8 cellular contexts compared by ENCODE assay signal in the genomic region with DNA sequence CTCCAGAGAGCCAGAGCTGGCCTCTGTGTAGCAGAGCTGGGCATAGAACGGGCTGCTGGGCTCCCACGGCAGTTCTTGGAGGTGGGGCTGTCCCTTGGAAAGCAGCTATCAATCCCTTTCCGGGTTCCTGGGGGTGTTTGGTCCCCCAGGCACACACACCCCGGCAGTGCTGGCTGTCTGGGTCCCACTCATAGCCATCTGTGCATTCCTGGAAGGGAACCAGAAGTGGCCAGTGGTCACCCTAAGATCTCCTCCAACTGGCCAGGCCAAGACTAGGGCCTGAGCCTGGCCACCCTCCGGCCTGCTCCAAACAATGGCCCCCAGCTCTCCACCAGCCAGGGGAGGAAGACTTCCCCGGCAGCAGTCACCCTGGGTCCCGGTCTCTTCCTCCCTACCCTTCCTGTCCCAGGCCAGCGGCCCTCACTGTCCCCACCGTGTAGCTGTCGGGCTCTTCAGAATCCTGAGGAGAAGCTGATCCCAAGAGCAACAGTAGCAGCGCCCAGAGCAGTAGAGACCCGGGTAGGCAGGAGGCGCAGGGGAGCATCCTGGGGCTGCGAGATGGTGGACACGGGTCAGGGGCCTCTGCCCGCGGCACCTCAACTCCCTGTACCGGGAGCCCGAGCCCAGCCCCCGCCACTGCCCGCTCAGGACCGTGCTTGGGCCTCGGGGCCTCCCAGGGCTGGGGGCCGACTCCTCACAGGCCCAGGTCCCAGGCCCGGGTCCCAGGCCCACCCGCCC. TPM values are rescaled to one million over a fixed set of nuclear protein-coding genes. Genes with fewer than 3 reads are reported as not detected.
DNase-seq lines count a peak whose midpoint lies in the region; ATAC-seq, FAIRE-seq and TF ChIP-seq lines count a peak whose summit lies in the region.

No MANE protein-coding gene starts in this region.

- no peak overlapping the region for H3K27ac ChIP-seq in HUES64 (ENCODE audit: low read depth, low read length)
- peak overlapping the region; percentile 22; the same call in 1 of the 3 replicates for H3K27ac ChIP-seq in K562 (ENCODE audit: extremely low read depth, low read depth, low read length)
- H3K27ac ChIP-seq in stomach smooth muscle (ENCODE audit: low read length) = peak overlapping the region; percentile 89

- peaks cover 29% of the 10 kb centered on the region for H3K27me3 Mint-ChIP-seq in Calu3 (ENCODE audit: unreplicated experiment)

- peaks cover 28% of the 10 kb centered on the region for H3K36me3 Mint-ChIP-seq in Calu3 (ENCODE audit: insufficient read depth, unreplicated experiment)

- no peaks in the 10 kb centered on the region for H3K9me1 ChIP-seq in K562 (ENCODE audit: control insufficient read depth, insufficient read depth, low read length)

- BruUV-seq in K562 (replicated peaks; lab: Mats Ljungman, UMichigan) (no TSS peak), Calu3 (replicated peaks; lab: Mats Ljungman, UMichigan) (no TSS peak)

- no peaks in the 10 kb centered on the region; the same call in 1 of the 2 replicates for H3K4me1 ChIP-seq in HUES64 (ENCODE audit: insufficient read depth, low read length)
- H3K4me1 ChIP-seq in K562 (replicated peaks in 1 of 2; ENCODE audit: control insufficient read depth in 2 of 2, insufficient read depth in 2 of 2, low read length in 2 of 2) = peaks cover 22 to 55% of the 10 kb centered on the region in 2 experiments
- H3K4me1 ChIP-seq in stomach smooth muscle (ENCODE audit: control insufficient read depth, insufficient read depth, low read length) = peaks cover 44% of the 10 kb centered on the region

- peak overlapping the region; percentile 80 for H3K4me3 ChIP-seq in HUES64 (ENCODE audit: low read length)
- H3K4me3 ChIP-seq in K562 = no peak overlapping the region
- peak overlapping the region; percentile 73 to 88 for H3K4me3 ChIP-seq in stomach smooth muscle (ENCODE audit: low read length in 2 of 2)

- no peaks in the 10 kb centered on the region for H3K36me3 ChIP-seq in HUES64 (ENCODE audit: insufficient read depth, low read length)
- peaks cover 14% of the 10 kb centered on the region; the same call in 2 of the 3 replicates for H3K36me3 ChIP-seq in K562 (ENCODE audit: control insufficient read depth, insufficient read depth, low read length)
- H3K36me3 ChIP-seq in stomach smooth muscle (ENCODE audit: control insufficient read depth in 2 of 2, insufficient read depth in 2 of 2, low read length in 2 of 2) = peaks cover 23 to 25% of the 10 kb centered on the region in 2 donors

- no peak overlapping the region for H3K4me2 ChIP-seq in K562 (ENCODE audit: insufficient read depth, low read length)

- no peak overlapping the region for H3K4me3 Mint-ChIP-seq in Calu3 (ENCODE audit: low read depth, unreplicated experiment)

- TF ChIP-seq EP300 in K562 (IDR thresholded peaks at IDR 0.05; ENCODE audit: low read length) = no peak

- TF ChIP-seq RAD21 in K562 (CRISPR knock-in tag; conservative IDR thresholded peaks at IDR 0.05 in 1 of 2, IDR thresholded peaks at IDR 0.05 in 1 of 2) = no peak

- H3K9me3 ChIP-seq in HUES64 (ENCODE audit: insufficient read depth, low read depth, low read length) = no peaks in the 10 kb centered on the region
- H3K9me3 ChIP-seq in K562 (replicated peaks; ENCODE audit: control insufficient read depth, insufficient read depth, low read depth, low read length) = no peaks in the 10 kb centered on the region
- no peaks in the 10 kb centered on the region for H3K9me3 ChIP-seq in stomach smooth muscle (ENCODE audit: control insufficient read depth in 2 of 2, low read length in 2 of 2)

- intact Hi-C loops in K562 (cut with micrococcal nuclease) = no loop called here
- intact Hi-C loops in Calu3 (cut with micrococcal nuclease; ENCODE audit: unreplicated experiment) = no loop called here

- in situ Hi-C loops in K562 (cut with MboI) = no loop called here

- no peak for FAIRE-seq in K562 (lab: Jason Lieb, UNC)

- CTCF ChIA-PET in K562 (lab: Yijun Ruan, JAX; ENCODE audit: low intra/inter-chr PET ratio) = no interaction called here
- CTCF ChIA-PET in Calu3 (lab: Charles Lee) = interaction anchor here (1.0 to 2.3 kb wide), 2 partner anchors 12 kb away, joined by 7 to 12 read pairs; partner anchors contain the start of gene MUS81

- H2AFZ ChIP-seq in K562 (ENCODE audit: low read depth, low read length) = no peak overlapping the region

- H4K20me1 ChIP-seq in K562 (replicated peaks; ENCODE audit: control insufficient read depth, insufficient read depth, low read length) = no peaks in the 10 kb centered on the region

- peaks cover 9% of the 10 kb centered on the region for H3K4me1 Mint-ChIP-seq in Calu3 (ENCODE audit: low read depth, unreplicated experiment)

- H3K27ac Mint-ChIP-seq in Calu3 (ENCODE audit: unreplicated experiment) = no peak overlapping the region

- no peaks in the 10 kb centered on the region for H3K9me3 Mint-ChIP-seq in Calu3 (ENCODE audit: low read depth, unreplicated experiment)

- H3K27me3 ChIP-seq in HUES64 (ENCODE audit: insufficient read depth, low read length) = peaks cover 15% of the 10 kb centered on the region
- H3K27me3 ChIP-seq in K562 (ENCODE audit: control insufficient read depth in 2 of 2, insufficient read depth in 2 of 2, low read length in 2 of 2) = no peaks in the 10 kb centered on the region
- no peaks in the 10 kb centered on the region for H3K27me3 ChIP-seq in stomach smooth muscle (ENCODE audit: control insufficient read depth in 1 of 2, insufficient read depth in 2 of 2, low read length in 2 of 2)

- TF ChIP-seq CTCF in K562 (IDR thresholded peaks at IDR 0.05 in 2 of 3, conservative IDR thresholded peaks at IDR 0.05 in 1 of 3; ENCODE audit: insufficient read depth in 2 of 3, low read depth in 1 of 3, low read length in 3 of 3) = no peak
- no peak for TF ChIP-seq CTCF in Calu3 (IDR thresholded peaks at IDR 0.05; ENCODE audit: unreplicated experiment)

- DNase-seq in K562 (ENCODE audit: extremely low read depth in 1 of 4, low spot score in 3 of 4) (no peak), left kidney (ENCODE audit: low read depth, low spot score) (peak; percentile 55), NCI-H2107 (lab: John Stamatoyannopoulos, UW) (no peak), Calu3 (no peak), NCI-H2227 treated with DMSO at 0.1 percent for 48 hours (lab: John Stamatoyannopoulos, UW) (no peak)

- no peaks in the 10 kb centered on the region for H3K79me2 ChIP-seq in K562 (ENCODE audit: control insufficient read depth, insufficient read depth, low read length)

- ATAC-seq in K562 (no peak), esophagus mucosa (no peak)

- TF ChIP-seq POLR2A in K562 (conservative IDR thresholded peaks at IDR 0.05) = no peak

- POLR2A ChIA-PET in K562 (lab: Yijun Ruan, JAX) = interaction anchor here (0.5 to 8.2 kb wide), 12 partner anchors 9 to 219 kb away, joined by 3 to 151 read pairs (median 3); partner anchors contain the start of genes CCDC85B, CFL1, CTSW and FIBP

- WGBS in HUES64 = 33% methylated on average over 26 of the region's 26 CpGs
- 72% methylated on average over 15 of the region's 26 CpGs for WGBS in K562 (ENCODE audit: insufficient coverage, low coverage, missing lambda C conversion rate)

- peak overlapping the region; percentile 61 for H3K9ac ChIP-seq in HUES64 (ENCODE audit: low read depth, low read length)
- peak overlapping the region in 1 of 2 experiments; percentile 81; a peak in 2 of 4 replicates for H3K9ac ChIP-seq in K562 (ENCODE audit: insufficient read depth in 1 of 2, low read depth in 2 of 2, low read length in 2 of 2)
- H3K9ac ChIP-seq in stomach smooth muscle (ENCODE audit: low read length in 2 of 2) = peak overlapping the region; percentile 88 to 89

RNA-seq across cellular contexts. Expression of gene EFEMP2, which starts 0.6 kb away (rescaled TPM):
- polyA plus RNA-seq in HUES64 (2013, experiment 1 of 2) = 12.4 TPM
- 15.3 TPM for polyA plus RNA-seq in HUES64 (2013, experiment 2 of 2)
- total RNA-seq in K562 (2011; cell fraction: chromatin; rRNA removed; ENCODE audit: low replicate concordance) = 12.1 and 30.7 TPM in 2 replicates
- total RNA-seq in K562 (2011; cell fraction: nucleolus; rRNA removed) = 15.1 and 19.3 TPM in 2 replicates
- 11.3 and 15.8 TPM in 2 replicates for total RNA-seq in K562 (2011; cell fraction: nucleoplasm; rRNA removed)
- 0.64 and 0.86 TPM in 2 replicates for total RNA-seq in K562 (2014; rRNA removed)
- 0.07 and 0.32 TPM in 2 replicates for total RNA-seq in K562 (2014; rRNA removed; fragmentation: Illumina TruSeq; extraction: Trizol)
- 0.57 and 0.58 TPM in 2 replicates for total RNA-seq in K562 (2015; rRNA removed; fragmentation: Illumina TruSeq; extraction: Trizol)
- total RNA-seq in K562 (2021) = 1.6 and 2.6 TPM in 2 replicates
- polyA plus RNA-seq in K562 (2011; rRNA removed) = 2.0 and 3.9 TPM in 2 replicates
- polyA plus RNA-seq in K562 (2011; cell fraction: cytosol; rRNA removed) = 3.3 and 4.7 TPM in 2 replicates
- polyA plus RNA-seq in K562 (2011; cell fraction: nucleus; rRNA removed) = 41.3 and 54.9 TPM in 2 replicates
- polyA plus RNA-seq in K562 (2012) = 1.3 and 4.2 TPM in 2 replicates
- 0.74 and 1.1 TPM in 2 replicates for polyA plus RNA-seq in K562 (2014; fragmentation: Illumina TruSeq; extraction: Trizol)
- under 1 TPM in 1 of 2 experiments, not detected in 1; 0.13 TPM for polyA plus RNA-seq in K562 (2014; fragmentation: Nextera tagmentation; extraction: Ambion mirVana)
- polyA plus RNA-seq in K562 (2014; rRNA removed) = 2.9 TPM in 2 replicates
- 0.53 and 1.2 TPM in 2 replicates for polyA minus RNA-seq in K562 (2011; rRNA and poly(A)+ RNA removed)
- 1.3 TPM in 1 of 2 replicates, not detected in the other for polyA minus RNA-seq in K562 (2011; cell fraction: cytosol; rRNA and poly(A)+ RNA removed)
- polyA minus RNA-seq in K562 (2011; cell fraction: nucleus; rRNA and poly(A)+ RNA removed) = 7.5 and 7.8 TPM in 2 replicates
- total RNA-seq in esophagus mucosa = 4.6 TPM
- total RNA-seq in Calu3 (2022) = 3.4 and 3.8 TPM in 2 replicates

RNA-seq across cellular contexts. Expression of gene CTSW, which starts 7.7 kb away (rescaled TPM):
- polyA plus RNA-seq in HUES64 (2013, experiment 1 of 2) = not detected
- polyA plus RNA-seq in HUES64 (2013, experiment 2 of 2) = not detected
- total RNA-seq in K562 (2011; cell fraction: chromatin; rRNA removed; ENCODE audit: low replicate concordance) = not detected in 2 replicates
- not detected in 2 replicates for total RNA-seq in K562 (2011; cell fraction: nucleolus; rRNA removed)
- total RNA-seq in K562 (2011; cell fraction: nucleoplasm; rRNA removed) = not detected in 2 replicates
- total RNA-seq in K562 (2014; rRNA removed) = not detected in 2 replicates
- total RNA-seq in K562 (2014; rRNA removed; fragmentation: Illumina TruSeq; extraction: Trizol) = not detected in 2 replicates
- not detected in 2 replicates for total RNA-seq in K562 (2015; rRNA removed; fragmentation: Illumina TruSeq; extraction: Trizol)
- total RNA-seq in K562 (2021) = not detected in 2 replicates
- 0.05 TPM in 1 of 2 replicates, not detected in the other for polyA plus RNA-seq in K562 (2011; rRNA removed)
- 0.07 TPM in 1 of 2 replicates, not detected in the other for polyA plus RNA-seq in K562 (2011; cell fraction: cytosol; rRNA removed)
- 0.11 and 0.13 TPM in 2 replicates for polyA plus RNA-seq in K562 (2011; cell fraction: nucleus; rRNA removed)
- polyA plus RNA-seq in K562 (2012) = 0.11 and 0.16 TPM in 2 replicates
- not detected in 2 replicates for polyA plus RNA-seq in K562 (2014; fragmentation: Illumina TruSeq; extraction: Trizol)
- polyA plus RNA-seq in K562 (2014; fragmentation: Nextera tagmentation; extraction: Ambion mirVana) = under 1 TPM in 1 of 2 experiments, not detected in 1; 0.04 TPM
- polyA plus RNA-seq in K562 (2014; rRNA removed) = not detected in 2 replicates
- not detected in 2 replicates for polyA minus RNA-seq in K562 (2011; rRNA and poly(A)+ RNA removed)
- polyA minus RNA-seq in K562 (2011; cell fraction: cytosol; rRNA and poly(A)+ RNA removed) = not detected in 2 replicates
- polyA minus RNA-seq in K562 (2011; cell fraction: nucleus; rRNA and poly(A)+ RNA removed) = not detected in 2 replicates
- not detected for total RNA-seq in esophagus mucosa
- total RNA-seq in Calu3 (2022) = not detected in 2 replicates

RNA-seq across cellular contexts. Expression of gene MUS81, which starts 11.7 kb away (rescaled TPM):
- polyA plus RNA-seq in HUES64 (2013, experiment 1 of 2) = 36.5 TPM
- polyA plus RNA-seq in HUES64 (2013, experiment 2 of 2) = 33.3 TPM
- total RNA-seq in K562 (2011; cell fraction: chromatin; rRNA removed; ENCODE audit: low replicate concordance) = 139 and 354 TPM in 2 replicates
- 277 and 282 TPM in 2 replicates for total RNA-seq in K562 (2011; cell fraction: nucleolus; rRNA removed)
- total RNA-seq in K562 (2011; cell fraction: nucleoplasm; rRNA removed) = 171 and 194 TPM in 2 replicates
- total RNA-seq in K562 (2014; rRNA removed) (79.4 and 95.8 TPM in 2 replicates), K562 (2014; rRNA removed; fragmentation: Illumina TruSeq; extraction: Trizol) (23.0 and 33.5 TPM in 2 replicates), K562 (2015; rRNA removed; fragmentation: Illumina TruSeq; extraction: Trizol) (53.5 and 55.8 TPM in 2 replicates), K562 (2021) (81.5 and 91.8 TPM in 2 replicates), esophagus mucosa (20.4 TPM), Calu3 (2022) (50.8 and 67.6 TPM in 2 replicates)
- polyA plus RNA-seq in K562 (2011; rRNA removed) (51.8 and 69.9 TPM in 2 replicates), K562 (2014; fragmentation: Illumina TruSeq; extraction: Trizol) (53.7 and 62.8 TPM in 2 replicates), K562 (2014; fragmentation: Nextera tagmentation; extraction: Ambion mirVana) (10 to 100 TPM; 13.4 to 16.1 TPM), K562 (2014; rRNA removed) (103 and 118 TPM in 2 replicates)
- polyA plus RNA-seq in K562 (2011; cell fraction: cytosol; rRNA removed) = 33.2 and 41.5 TPM in 2 replicates
- polyA plus RNA-seq in K562 (2011; cell fraction: nucleus; rRNA removed) = 678 and 750 TPM in 2 replicates
- 97.9 and 190 TPM in 2 replicates for polyA plus RNA-seq in K562 (2012)
- polyA minus RNA-seq in K562 (2011; rRNA and poly(A)+ RNA removed) = 11.8 and 17.2 TPM in 2 replicates
- 19.5 and 23.5 TPM in 2 replicates for polyA minus RNA-seq in K562 (2011; cell fraction: cytosol; rRNA and poly(A)+ RNA removed)
- 123 and 135 TPM in 2 replicates for polyA minus RNA-seq in K562 (2011; cell fraction: nucleus; rRNA and poly(A)+ RNA removed)

RNA-seq across cellular contexts. Expression of gene CFL1, which starts 14.0 kb away (rescaled TPM):
- 962 TPM for polyA plus RNA-seq in HUES64 (2013, experiment 1 of 2)
- 1,000 TPM for polyA plus RNA-seq in HUES64 (2013, experiment 2 of 2)
- 145 and 300 TPM in 2 replicates for total RNA-seq in K562 (2011; cell fraction: chromatin; rRNA removed; ENCODE audit: low replicate concordance)
- 227 and 257 TPM in 2 replicates for total RNA-seq in K562 (2011; cell fraction: nucleolus; rRNA removed)
- 176 and 204 TPM in 2 replicates for total RNA-seq in K562 (2011; cell fraction: nucleoplasm; rRNA removed)
- total RNA-seq in K562 (2014; rRNA removed) (1,045 and 1,321 TPM in 2 replicates), K562 (2014; rRNA removed; fragmentation: Illumina TruSeq; extraction: Trizol) (570 and 664 TPM in 2 replicates), K562 (2015; rRNA removed; fragmentation: Illumina TruSeq; extraction: Trizol) (851 and 860 TPM in 2 replicates), K562 (2021) (891 and 919 TPM in 2 replicates), esophagus mucosa (645 TPM), Calu3 (2022) (955 and 963 TPM in 2 replicates)
- polyA plus RNA-seq in K562 (2011; rRNA removed) (632 and 770 TPM in 2 replicates), K562 (2014; fragmentation: Illumina TruSeq; extraction: Trizol) (1,101 and 1,325 TPM in 2 replicates), K562 (2014; fragmentation: Nextera tagmentation; extraction: Ambion mirVana) (100 to 1,000 TPM; 105 to 222 TPM), K562 (2014; rRNA removed) (859 and 956 TPM in 2 replicates)
- 894 and 1,220 TPM in 2 replicates for polyA plus RNA-seq in K562 (2011; cell fraction: cytosol; rRNA removed)
- 307 TPM in 2 replicates for polyA plus RNA-seq in K562 (2011; cell fraction: nucleus; rRNA removed)
- 903 and 977 TPM in 2 replicates for polyA plus RNA-seq in K562 (2012)
- polyA minus RNA-seq in K562 (2011; rRNA and poly(A)+ RNA removed) = 971 and 1,022 TPM in 2 replicates
- polyA minus RNA-seq in K562 (2011; cell fraction: cytosol; rRNA and poly(A)+ RNA removed) = 560 and 642 TPM in 2 replicates
- 107 and 193 TPM in 2 replicates for polyA minus RNA-seq in K562 (2011; cell fraction: nucleus; rRNA and poly(A)+ RNA removed)

RNA-seq across cellular contexts. Expression of gene FIBP, which starts 16.3 kb away (rescaled TPM):
- polyA plus RNA-seq in HUES64 (2013, experiment 1 of 2) = 65.3 TPM
- 60.1 TPM for polyA plus RNA-seq in HUES64 (2013, experiment 2 of 2)
- total RNA-seq in K562 (2011; cell fraction: chromatin; rRNA removed; ENCODE audit: low replicate concordance) = 53.7 and 168 TPM in 2 replicates
- 118 and 119 TPM in 2 replicates for total RNA-seq in K562 (2011; cell fraction: nucleolus; rRNA removed)
- 83.9 and 91.0 TPM in 2 replicates for total RNA-seq in K562 (2011; cell fraction: nucleoplasm; rRNA removed)
- total RNA-seq in K562 (2014; rRNA removed) (77.2 and 98.5 TPM in 2 replicates), K562 (2014; rRNA removed; fragmentation: Illumina TruSeq; extraction: Trizol) (36.8 and 44.6 TPM in 2 replicates), K562 (2015; rRNA removed; fragmentation: Illumina TruSeq; extraction: Trizol) (45.8 and 46.8 TPM in 2 replicates), K562 (2021) (51.1 and 54.0 TPM in 2 replicates), esophagus mucosa (42.3 TPM), Calu3 (2022) (75.8 and 79.2 TPM in 2 replicates)
- polyA plus RNA-seq in K562 (2011; rRNA removed) (58.8 and 69.4 TPM in 2 replicates), K562 (2014; fragmentation: Illumina TruSeq; extraction: Trizol) (48.6 and 62.8 TPM in 2 replicates), K562 (2014; fragmentation: Nextera tagmentation; extraction: Ambion mirVana) (10 to 100 TPM; 41.2 to 46.2 TPM), K562 (2014; rRNA removed) (79.2 and 82.8 TPM in 2 replicates)
- polyA plus RNA-seq in K562 (2011; cell fraction: cytosol; rRNA removed) = 81.2 and 144 TPM in 2 replicates
- polyA plus RNA-seq in K562 (2011; cell fraction: nucleus; rRNA removed) = 131 and 187 TPM in 2 replicates
- polyA plus RNA-seq in K562 (2012) = 65.8 and 94.8 TPM in 2 replicates
- polyA minus RNA-seq in K562 (2011; rRNA and poly(A)+ RNA removed) = 43.2 and 46.4 TPM in 2 replicates
- 59.7 and 70.4 TPM in 2 replicates for polyA minus RNA-seq in K562 (2011; cell fraction: cytosol; rRNA and poly(A)+ RNA removed)
- 47.0 and 54.9 TPM in 2 replicates for polyA minus RNA-seq in K562 (2011; cell fraction: nucleus; rRNA and poly(A)+ RNA removed)
